In the genomic region with DNA sequence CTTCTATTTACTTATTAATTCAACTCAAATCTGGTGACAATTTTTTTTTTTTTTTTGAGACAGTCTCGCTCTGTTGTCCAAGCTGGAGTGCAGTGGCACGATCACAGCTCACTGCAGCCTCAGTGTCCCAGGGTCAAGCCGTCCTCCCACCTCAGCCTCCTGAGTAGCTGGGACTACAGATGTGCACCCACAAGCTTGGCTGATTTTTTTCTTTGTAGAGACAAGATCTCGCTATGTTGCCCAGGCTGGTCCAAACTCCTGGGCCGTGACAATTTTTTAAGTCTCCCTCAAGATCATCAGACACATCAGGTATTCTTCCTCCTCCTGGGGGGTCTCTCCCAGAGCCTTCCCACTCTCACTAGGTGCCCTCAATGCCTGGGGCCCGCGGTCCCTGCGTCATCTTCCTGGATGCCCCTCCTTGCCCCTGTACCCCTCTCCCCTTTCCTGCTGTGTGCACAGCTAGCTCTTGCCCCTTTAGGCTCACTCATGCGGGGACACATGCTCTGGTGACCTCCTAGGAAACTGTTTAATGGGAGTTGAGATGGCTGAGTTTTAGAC, we compare ENCODE assay signal across 11 cellular contexts. TPM values are rescaled to one million over a fixed set of nuclear protein-coding genes. Genes with fewer than 3 reads are reported as not detected.
DNase-seq lines count a peak whose midpoint lies in the region; ATAC-seq and TF ChIP-seq lines count a peak whose summit lies in the region.
"Had no signal": no experiment of that assay in that cellular context is flagged by ENCODE, and none has a peak within 500 bp of the region (broad histone marks: within the 10 kb centered on the region; RNA-seq: fewer than 3 reads in every experiment).

No MANE protein-coding gene starts in this region.

- H3K79me2 ChIP-seq in DND-41 (ENCODE audit: insufficient read depth, low read length), result no peaks in the 10 kb centered on the region

- no peaks in the 10 kb centered on the region for H4K20me1 ChIP-seq in DND-41 (ENCODE audit: insufficient read depth, low read length)

- H2AFZ ChIP-seq in DND-41 (ENCODE audit: low read depth, low read length), result no peak overlapping the region

- no peak overlapping the region for H3K4me2 ChIP-seq in DND-41 (ENCODE audit: insufficient read depth, low read length)

- no peak overlapping the region; the same call in 1 of the 2 replicates for H3K9ac ChIP-seq in DND-41 (ENCODE audit: low read depth, low read length)

- H3K4me1 ChIP-seq in DND-41 (ENCODE audit: insufficient read depth, low read length), result peaks cover 36% of the 10 kb centered on the region
- H3K4me1 ChIP-seq: upper lobe of left lung had no signal

- ATAC-seq in DND-41 (ENCODE audit: insufficient read depth, low read depth) (0 out of 3 replicates have a peak, but pooled peaks have one; percentile 9), GM19395 (IDR thresholded peaks at IDR 0.05; ENCODE audit: unreplicated experiment) (peak; percentile 27), HG02885 (IDR thresholded peaks at IDR 0.05; ENCODE audit: poor library complexity, unreplicated experiment) (peak; percentile 38)

- no peaks in the 10 kb centered on the region for H3K36me3 ChIP-seq in DND-41 (ENCODE audit: insufficient read depth, low read length)
- H3K36me3 ChIP-seq in MG63, result no peaks in the 10 kb centered on the region
- H3K36me3 ChIP-seq: upper lobe of left lung had no signal

- no peaks in the 10 kb centered on the region for H3K36me3 Mint-ChIP-seq in immature natural killer cell
- H3K36me3 Mint-ChIP-seq: CD14-positive monocyte had no signal

- H3K27me3 ChIP-seq in DND-41 (ENCODE audit: insufficient read depth, low read length, poor library complexity) (no peaks in the 10 kb centered on the region), MG63 (no peaks in the 10 kb centered on the region)
- H3K27me3 ChIP-seq: upper lobe of left lung had no signal

- H3K9me3 Mint-ChIP-seq in immature natural killer cell, result no peaks in the 10 kb centered on the region

- H3K27ac ChIP-seq in DND-41 (ENCODE audit: low read length) (peak overlapping the region; percentile 65), angular gyrus (ENCODE audit: low read depth, low read length) (peak overlapping the region; percentile 49), RWPE1 (no peak overlapping the region)
- H3K27ac ChIP-seq: upper lobe of left lung had no signal

- H3K9me3 ChIP-seq in DND-41 (ENCODE audit: insufficient read depth, low read length, severe bottlenecking) (no peaks in the 10 kb centered on the region), MG63 (no peaks in the 10 kb centered on the region)
- H3K9me3 ChIP-seq: upper lobe of left lung had no signal

- no peaks in the 10 kb centered on the region for H3K4me1 Mint-ChIP-seq in immature natural killer cell
- H3K4me1 Mint-ChIP-seq: CD14-positive monocyte had no signal

- no peak overlapping the region for H3K4me3 Mint-ChIP-seq in immature natural killer cell
- H3K4me3 Mint-ChIP-seq: CD14-positive monocyte had no signal

- DNase-seq in DND-41, result no peak
- no peak for DNase-seq in immature natural killer cell
- DNase-seq in EL, result no peak
- DNase-seq in MG63, result no peak
- DNase-seq in RWPE1 (ENCODE audit: low spot score), result no peak
- DNase-seq: kidney had no signal

- TF ChIP-seq CTCF in DND-41 (IDR thresholded peaks at IDR 0.05; ENCODE audit: borderline replicate concordance, extremely low read depth, low read length, poor library complexity, severe bottlenecking), result no peak
- no peak for TF ChIP-seq CTCF in RWPE1 (conservative IDR thresholded peaks at IDR 0.05; ENCODE audit: low read depth)

- H3K27me3 Mint-ChIP-seq in immature natural killer cell (ENCODE audit: low read depth in 3 of 3), result peaks cover 0 to 5% (median 3%) of the 10 kb centered on the region in 3 donors

- POLR2A ChIA-PET in RWPE1 (lab: Yijun Ruan, JAX; ENCODE audit: low non-redundant PET), result no interaction called here

- no peak overlapping the region for H3K4me3 ChIP-seq in DND-41 (ENCODE audit: low read depth in 1 of 2, low read length in 2 of 2)
- H3K4me3 ChIP-seq in MG63, result no peak overlapping the region
- H3K4me3 ChIP-seq: upper lobe of left lung had no signal

- CTCF ChIA-PET in RWPE1 (lab: Yijun Ruan, JAX), result interaction anchor here (1.1 to 3.0 kb wide), 2 partner anchors 13 to 16 kb away, joined by 3 to 12 read pairs; no protein-coding TSS in a partner anchor

- no peak overlapping the region for H3K27ac Mint-ChIP-seq in immature natural killer cell
- H3K27ac Mint-ChIP-seq: CD14-positive monocyte had no signal

RNA-seq across cellular contexts. Expression of gene MAL, which starts 38.0 kb away (rescaled TPM):
- polyA plus RNA-seq in immature natural killer cell, result 1 to 10 TPM; 1.2 to 1.9 (median 1.6) TPM
- total RNA-seq in MG63 (2014; rRNA removed; shearing (Covaris generic); ENCODE audit: low replicate concordance), result not detected in 2 replicates

RNA-seq across cellular contexts. Expression of gene MRPS5, which starts 58.1 kb away (rescaled TPM):
- polyA plus RNA-seq in immature natural killer cell, result 10 to 100 TPM; 26.9 to 35.0 (median 30.5) TPM
- 66.2 and 71.0 TPM in 2 replicates for total RNA-seq in MG63 (2014; rRNA removed; shearing (Covaris generic); ENCODE audit: low replicate concordance)
